1 cellular context compared by ENCODE assay signal in the genomic region with DNA sequence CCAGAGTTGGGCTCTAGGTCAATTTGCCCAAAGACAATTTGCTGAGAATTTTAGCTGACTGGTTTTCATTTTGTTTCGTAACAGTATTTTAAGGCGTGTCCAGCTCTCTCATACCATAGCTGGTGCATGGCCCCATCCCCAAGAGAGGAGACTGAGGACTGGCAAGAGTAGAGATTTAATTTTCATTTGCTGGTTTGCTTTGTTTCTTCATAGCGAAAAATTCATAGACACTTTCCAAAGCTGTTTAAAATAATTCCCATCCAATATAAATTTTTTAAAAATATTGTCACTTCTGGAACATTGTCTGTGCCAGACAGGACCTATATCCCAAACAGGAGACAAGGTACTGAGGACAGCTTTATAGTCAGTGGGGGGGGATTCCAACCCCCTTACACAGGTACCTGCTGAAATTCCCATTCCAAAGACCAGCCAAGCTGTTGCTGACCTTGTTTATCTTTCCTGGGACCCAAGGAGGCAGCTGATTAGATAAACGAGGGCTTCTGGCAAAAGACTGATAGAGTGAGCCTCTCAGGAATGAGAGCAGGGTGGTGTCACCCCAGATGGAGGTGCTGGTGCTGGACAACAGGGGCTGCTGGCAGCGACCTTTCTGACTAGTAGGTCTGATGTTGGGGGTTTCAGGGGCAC.
TF ChIP-seq lines count a peak whose summit lies in the region.

No MANE protein-coding gene starts in this region.

TF ChIP-seq in IMR-90, 13 proteins besides CTCF, POLR2A, EP300 and RAD21:
- TF ChIP-seq SMC3 (IDR thresholded peaks at IDR 0.05; ENCODE audit: low read depth, low read length) (no peak), NFE2L2 (IDR thresholded peaks at IDR 0.05; ENCODE audit: low read depth, low read length) (no peak), RFX5 (IDR thresholded peaks at IDR 0.05; ENCODE audit: low read depth, low read length) (no peak), MAFK (IDR thresholded peaks at IDR 0.05; ENCODE audit: low read depth, low read length) (no peak), MXI1 (IDR thresholded peaks at IDR 0.05; ENCODE audit: borderline replicate concordance, low read depth, low read length) (no peak), CEBPB (IDR thresholded peaks at IDR 0.05; ENCODE audit: low read depth, low read length) (no peak), MAZ (IDR thresholded peaks at IDR 0.05; ENCODE audit: borderline replicate concordance, low read depth, low read length) (no peak), FOS (IDR thresholded peaks at IDR 0.05; ENCODE audit: low read depth, low read length) (no peak), CHD1 (IDR thresholded peaks at IDR 0.05; ENCODE audit: low read depth, low read length) (no peak), BHLHE40 (IDR thresholded peaks at IDR 0.05; ENCODE audit: low read depth, low read length) (no peak), RCOR1 (IDR thresholded peaks at IDR 0.05; ENCODE audit: insufficient replicate concordance, low read length) (no peak)
- TF ChIP-seq, protein P1, sequence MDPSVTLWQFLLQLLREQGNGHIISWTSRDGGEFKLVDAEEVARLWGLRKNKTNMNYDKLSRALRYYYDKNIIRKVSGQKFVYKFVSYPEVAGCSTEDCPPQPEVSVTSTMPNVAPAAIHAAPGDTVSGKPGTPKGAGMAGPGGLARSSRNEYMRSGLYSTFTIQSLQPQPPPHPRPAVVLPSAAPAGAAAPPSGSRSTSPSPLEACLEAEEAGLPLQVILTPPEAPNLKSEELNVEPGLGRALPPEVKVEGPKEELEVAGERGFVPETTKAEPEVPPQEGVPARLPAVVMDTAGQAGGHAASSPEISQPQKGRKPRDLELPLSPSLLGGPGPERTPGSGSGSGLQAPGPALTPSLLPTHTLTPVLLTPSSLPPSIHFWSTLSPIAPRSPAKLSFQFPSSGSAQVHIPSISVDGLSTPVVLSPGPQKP (IDR thresholded peaks at IDR 0.05; ENCODE audit: borderline replicate concordance, low read depth, low read length) = no peak
- TF ChIP-seq, protein P2, sequence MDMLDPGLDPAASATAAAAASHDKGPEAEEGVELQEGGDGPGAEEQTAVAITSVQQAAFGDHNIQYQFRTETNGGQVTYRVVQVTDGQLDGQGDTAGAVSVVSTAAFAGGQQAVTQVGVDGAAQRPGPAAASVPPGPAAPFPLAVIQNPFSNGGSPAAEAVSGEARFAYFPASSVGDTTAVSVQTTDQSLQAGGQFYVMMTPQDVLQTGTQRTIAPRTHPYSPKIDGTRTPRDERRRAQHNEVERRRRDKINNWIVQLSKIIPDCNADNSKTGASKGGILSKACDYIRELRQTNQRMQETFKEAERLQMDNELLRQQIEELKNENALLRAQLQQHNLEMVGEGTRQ (IDR thresholded peaks at IDR 0.05; ENCODE audit: low read depth, low read length) = no peak
